In the genomic region with DNA sequence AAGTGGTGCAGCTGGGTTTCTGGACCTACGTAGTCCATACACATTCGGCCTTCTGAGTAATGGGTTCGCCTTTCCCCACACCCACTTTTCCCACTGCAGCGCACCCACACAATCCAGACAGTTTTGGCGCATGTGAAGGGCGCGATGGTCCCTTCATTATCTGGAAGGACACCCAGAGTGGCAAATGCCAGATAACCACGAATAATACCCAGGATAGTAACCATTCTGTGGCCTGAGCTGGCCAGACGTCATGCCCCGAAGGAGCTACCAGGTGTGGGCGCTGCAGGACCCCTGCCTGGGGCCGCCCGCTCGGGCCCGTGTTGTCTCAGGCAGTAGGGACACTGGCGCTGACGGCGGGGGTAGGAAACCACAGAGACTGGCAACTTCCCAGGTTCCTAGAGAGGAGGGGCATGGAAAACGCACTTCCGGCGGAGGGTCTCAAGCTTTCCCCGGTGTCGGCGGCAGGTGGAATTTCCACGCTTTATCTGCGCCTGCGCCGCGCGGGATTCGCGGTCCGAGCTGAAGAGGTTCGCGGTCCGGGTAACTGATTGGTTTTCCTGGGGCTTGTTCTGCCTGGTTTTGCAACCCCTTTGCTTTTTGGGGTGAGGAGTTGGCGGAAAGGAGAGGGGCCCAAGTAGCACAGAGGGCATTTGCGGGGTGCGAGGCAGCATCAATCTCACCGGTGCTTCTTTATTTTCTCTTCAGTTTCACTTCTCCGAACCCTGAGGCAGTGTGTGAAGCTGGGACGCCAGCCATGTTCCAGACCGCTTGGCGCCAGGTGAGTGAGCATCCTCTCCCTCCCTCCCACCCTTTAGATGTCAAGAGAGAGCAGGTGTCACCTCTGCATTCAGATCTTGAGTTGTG, we compare ENCODE assay signal across 8 cellular contexts.
DNase-seq lines count a peak whose midpoint lies in the region; ATAC-seq and TF ChIP-seq lines count a peak whose summit lies in the region.

A gene (plus strand): TSS at position 441 of the 864 bp plus-strand sequence. CDS start 314 bp downstream, at position 755.

- ATAC-seq in HG02870 (IDR thresholded peaks at IDR 0.05; ENCODE audit: unreplicated experiment) = peak; percentile 69

- in situ Hi-C loops in GM13977 (cut with MboI; ENCODE audit: low pct_unique_long_range_greater_than_20kb, low sequenced_read_pairs, unreplicated experiment) = no loop called here

- DNase-seq in GM13977 (ENCODE audit: low spot score) (peak; percentile 66), NCI-H2107 treated with DMSO at 0.1 percent for 48 hours (lab: John Stamatoyannopoulos, UW; ENCODE audit: unreplicated experiment) (peak; percentile 69), cerebellar cortex (ENCODE audit: low spot score) (peak; percentile 91), kidney glomerular epithelial cell (lab: John Stamatoyannopoulos, UW) (peak; percentile 44), dedifferentiated amniotic fluid mesenchymal stem cell (ENCODE audit: extremely low spot score) (no peak)
- peak in 3 of 4 experiments; percentile 4 to 13 (median 12) for DNase-seq in activated CD4-positive, CD25-positive, alpha-beta regulatory T cell (lab: John Stamatoyannopoulos, UW)
- peak; percentile 75 for DNase-seq in stimulated activated CD4-positive, alpha-beta T cell treated with anti-CD3 and anti-CD28 coated beads, Interleukin-15, amount 100 ng/mL, for 24 hours

- TF ChIP-seq CTCF in GM13977 (IDR thresholded peaks at IDR 0.05; ENCODE audit: extremely low read depth, insufficient read depth, missing control alignments) = peak; percentile 58
